Comparison of ENCODE assay signal across 9 cellular contexts in genomic region chr6:36130672-36131516, GRCh38. TPM values are rescaled to one million over a fixed set of nuclear protein-coding genes. Genes with fewer than 3 reads are reported as not detected.
DNase-seq lines count a peak whose midpoint lies in the region; ATAC-seq and TF ChIP-seq lines count a peak whose summit lies in the region.
"Had no signal": no experiment of that assay in that cellular context is flagged by ENCODE, and none has a peak within 500 bp of the region (broad histone marks: within the 10 kb centered on the region; RNA-seq: fewer than 3 reads in every experiment).

No MANE protein-coding gene starts in this region.

- peak overlapping the region; percentile 98 to 99 for H3K27ac ChIP-seq in mucosa of rectum (ENCODE audit: low read depth in 2 of 2, low read length in 2 of 2)
- H3K27ac ChIP-seq in subcutaneous abdominal adipose tissue (ENCODE audit: low read depth, low read length) = no peak overlapping the region
- H3K27ac ChIP-seq: SJSA1 had no signal

- H3K4me3 ChIP-seq in mucosa of rectum (ENCODE audit: low read length in 2 of 2) = peak overlapping the region; percentile 90 to 94
- peak overlapping the region; percentile 53 to 61 (median 59) for H3K4me3 ChIP-seq in subcutaneous abdominal adipose tissue (ENCODE audit: low read depth in 1 of 5, low read length in 5 of 5)
- H3K4me3 ChIP-seq: SJSA1 had no signal

- in situ Hi-C loops in GM13976 (cut with MboI; ENCODE audit: low sequenced_read_pairs, unreplicated experiment) = no loop called here

- peak; percentile 22 for TF ChIP-seq CTCF in GM13976 (IDR thresholded peaks at IDR 0.05; ENCODE audit: borderline replicate concordance, control extremely low read depth, extremely low read depth, insufficient read depth, missing control alignments)

- no peak for ATAC-seq in GM21576 (IDR thresholded peaks at IDR 0.05; ENCODE audit: unreplicated experiment)

- no peaks in the 10 kb centered on the region for H3K27me3 ChIP-seq in mucosa of rectum (ENCODE audit: control insufficient read depth in 2 of 2, insufficient read depth in 2 of 2, low read length in 2 of 2)
- H3K27me3 ChIP-seq in subcutaneous abdominal adipose tissue (ENCODE audit: control insufficient read depth in 5 of 5, insufficient read depth in 4 of 5, low read length in 5 of 5) = peaks cover 0 to 12% (median 7%) of the 10 kb centered on the region in 5 donors
- H3K27me3 ChIP-seq: SJSA1 had no signal

- H3K9ac ChIP-seq in mucosa of rectum (ENCODE audit: low read depth in 1 of 2, low read length in 2 of 2) = peak overlapping the region; percentile 97 to 98
- peak overlapping the region in 4 of 5 donors; percentile 6 to 53 (median 27) for H3K9ac ChIP-seq in subcutaneous abdominal adipose tissue (ENCODE audit: low read length in 5 of 5)

- H3K36me3 ChIP-seq in mucosa of rectum (ENCODE audit: control insufficient read depth in 2 of 2, insufficient read depth in 2 of 2, low read length in 2 of 2) (peaks cover 25% of the 10 kb centered on the region in 2 donors), subcutaneous abdominal adipose tissue (ENCODE audit: control insufficient read depth in 5 of 5, insufficient read depth in 5 of 5, low read length in 5 of 5) (no peaks in the 10 kb centered on the region)
- H3K36me3 ChIP-seq: SJSA1 had no signal

- H3K4me1 ChIP-seq in mucosa of rectum (ENCODE audit: control insufficient read depth in 2 of 2, insufficient read depth in 2 of 2, low read length in 2 of 2) (peaks cover 18 to 20% of the 10 kb centered on the region in 2 donors), subcutaneous abdominal adipose tissue (ENCODE audit: control insufficient read depth in 5 of 5, insufficient read depth in 5 of 5, low read length in 5 of 5) (peaks cover 3 to 40% (median 30%) of the 10 kb centered on the region in 5 donors)

- H3K9me3 ChIP-seq in mucosa of rectum (ENCODE audit: control insufficient read depth in 2 of 2, low read length in 2 of 2) (no peaks in the 10 kb centered on the region), subcutaneous abdominal adipose tissue (ENCODE audit: control insufficient read depth in 5 of 5, low read length in 5 of 5) (no peaks in the 10 kb centered on the region)
- H3K9me3 ChIP-seq: SJSA1 had no signal

- DNase-seq in GM13976 (ENCODE audit: low spot score) (peak; percentile 79), HT-29 (ENCODE audit: low spot score) (peak; percentile 75), ecto neural progenitor cell (ENCODE audit: low spot score) (peak; percentile 59), hypothalamus (lab: John Stamatoyannopoulos, UW) (no peak)
- DNase-seq in activated CD4-positive, alpha-beta T cell treated with anti-CD3 and anti-CD28 coated beads for 1 hour = peak; percentile 23

RNA-seq across cellular contexts. Expression of gene MAPK13, which starts 0.6 kb away (rescaled TPM):
- 101 and 103 TPM in 2 replicates for total RNA-seq in HT-29 (2014; rRNA removed; shearing (Covaris generic))
- total RNA-seq: SJSA1 had no signal

Comparison
In these comparisons a context has a peak if more than half of its experiments do, and no peak if none do; other contexts are left out.
1. DNase-seq: peak in GM13976 (single experiment), HT-29 (single experiment), activated CD4-positive, alpha-beta T cell treated with anti-CD3 and anti-CD28 coated beads for 1 hour (single experiment) and ecto neural progenitor cell (single experiment); none in hypothalamus (0 of 51).